1 cellular context compared by ENCODE assay signal in genomic region chr2:27370026-27370815, GRCh38.
TF ChIP-seq lines count a peak whose summit lies in the region.

TSS of gene EIF2B4 (minus strand) at chr2:27370338. CDS start at chr2:27370314, 24 bp downstream.
TSS of gene SNX17 (plus strand) at chr2:27370616. CDS start at chr2:27370744, 128 bp downstream.

TF ChIP-seq in HepG2, 621 proteins besides CTCF, POLR2A, EP300 and RAD21 (continued from another document and continues in another):
- no peak; the same call in 1 of the 2 replicates for TF ChIP-seq TFE3 (CRISPR knock-in tag; IDR thresholded peaks at IDR 0.05)
- TF ChIP-seq ZNF18 (CRISPR knock-in tag; IDR thresholded peaks at IDR 0.05; ENCODE audit: insufficient replicate concordance) = peak; percentile 16
- TF ChIP-seq SUZ12 (IDR thresholded peaks at IDR 0.05; ENCODE audit: low read depth, low read length) = peak; percentile 90
- TF ChIP-seq IKZF5 (CRISPR knock-in tag; IDR thresholded peaks at IDR 0.05) = peak; percentile 98
- peak; percentile 92 for TF ChIP-seq CEBPG (CRISPR knock-in tag; IDR thresholded peaks at IDR 0.05)
- TF ChIP-seq CHD4 (IDR thresholded peaks at IDR 0.05; ENCODE audit: borderline replicate concordance, low read length) = no peak
- TF ChIP-seq TCF12 (IDR thresholded peaks at IDR 0.05) = no peak
- peak; percentile 83 for TF ChIP-seq TCF12 (CRISPR knock-in tag; IDR thresholded peaks at IDR 0.05)
- peak; percentile 96; the same call in 1 of the 2 replicates for TF ChIP-seq HOXA3 (CRISPR knock-in tag; IDR thresholded peaks at IDR 0.05)
- 0 out of 2 replicates have a peak, but pooled peaks have one; percentile 69 for TF ChIP-seq ZHX1 (CRISPR knock-in tag; IDR thresholded peaks at IDR 0.05; ENCODE audit: low read depth)
- peak; percentile 60 for TF ChIP-seq ZNF230 (CRISPR knock-in tag; IDR thresholded peaks at IDR 0.05)
- TF ChIP-seq REXO4 (CRISPR knock-in tag; IDR thresholded peaks at IDR 0.05; ENCODE audit: borderline replicate concordance) = no peak; the same call in 1 of the 2 replicates
- no peak for TF ChIP-seq HDAC6 (IDR thresholded peaks at IDR 0.05; ENCODE audit: low read depth, low read length)
- TF ChIP-seq CREB1 (IDR thresholded peaks at IDR 0.05) = peak; percentile 85
- peak; percentile 96 for TF ChIP-seq CREB1 (CRISPR knock-in tag; IDR thresholded peaks at IDR 0.05)
- TF ChIP-seq ZBTB4 (CRISPR knock-in tag; IDR thresholded peaks at IDR 0.05; ENCODE audit: borderline replicate concordance) = peak; percentile 98
- peak; percentile 88; the same call in 1 of the 2 replicates for TF ChIP-seq RFXANK (CRISPR knock-in tag; IDR thresholded peaks at IDR 0.05)
- TF ChIP-seq HNRNPUL1 (IDR thresholded peaks at IDR 0.05; ENCODE audit: low read depth, low read length) = peak; percentile 94; the same call in 1 of the 2 replicates
- peak; percentile 52 for TF ChIP-seq TGIF2 (CRISPR knock-in tag; IDR thresholded peaks at IDR 0.05)
- TF ChIP-seq GPN1 (CRISPR knock-in tag; IDR thresholded peaks at IDR 0.05; ENCODE audit: borderline replicate concordance) = no peak; the same call in 1 of the 2 replicates
- peak; percentile 38 for TF ChIP-seq ZNF563 (CRISPR knock-in tag; IDR thresholded peaks at IDR 0.05)
- TF ChIP-seq TMF1 (CRISPR knock-in tag; IDR thresholded peaks at IDR 0.05; ENCODE audit: low read depth) = peak; percentile 76
- peak; percentile 98 for TF ChIP-seq ATF7-NPFF (CRISPR knock-in tag; IDR thresholded peaks at IDR 0.05; ENCODE audit: low read depth)
- TF ChIP-seq NCOR1 (IDR thresholded peaks at IDR 0.05; ENCODE audit: borderline replicate concordance, low read length) = no peak; the same call in 1 of the 2 replicates
- TF ChIP-seq ZNF451 (CRISPR knock-in tag; IDR thresholded peaks at IDR 0.05) = peak; percentile 96
- TF ChIP-seq SP2 (CRISPR knock-in tag; IDR thresholded peaks at IDR 0.05) = peak; percentile 31; the same call in 1 of the 2 replicates
- peak; percentile 60 for TF ChIP-seq ZNF232 (CRISPR knock-in tag; IDR thresholded peaks at IDR 0.05; ENCODE audit: borderline replicate concordance)
- no peak for TF ChIP-seq SNRNP70 (IDR thresholded peaks at IDR 0.05; ENCODE audit: low read depth, low read length)
- peak; percentile 9; the same call in 1 of the 2 replicates for TF ChIP-seq ZSCAN12 (CRISPR knock-in tag; IDR thresholded peaks at IDR 0.05)
- peak; percentile 99 for TF ChIP-seq PHF5A (CRISPR knock-in tag; IDR thresholded peaks at IDR 0.05; ENCODE audit: low read depth, unreplicated experiment)
- peak; percentile 86; the same call in 1 of the 2 replicates for TF ChIP-seq SSRP1 (CRISPR knock-in tag; IDR thresholded peaks at IDR 0.05)
- TF ChIP-seq BATF2 (CRISPR knock-in tag; IDR thresholded peaks at IDR 0.05) = peak; percentile 92; the same call in 1 of the 2 replicates
- TF ChIP-seq SIX4 (CRISPR knock-in tag; IDR thresholded peaks at IDR 0.05) = peak; percentile 34; the same call in 1 of the 2 replicates
- TF ChIP-seq ETS1 (CRISPR knock-in tag; IDR thresholded peaks at IDR 0.05) = peak; percentile 75; the same call in 1 of the 2 replicates
- peak; percentile 98 for TF ChIP-seq RBM39 (IDR thresholded peaks at IDR 0.05; ENCODE audit: low read depth, low read length, poor library complexity, severe bottlenecking)
- TF ChIP-seq PHF21A (CRISPR knock-in tag; IDR thresholded peaks at IDR 0.05) = peak; percentile 93
- TF ChIP-seq FOXA3 (CRISPR knock-in tag; IDR thresholded peaks at IDR 0.05) = peak; percentile 84
- no peak; the same call in 1 of the 2 replicates for TF ChIP-seq PBX3 (CRISPR knock-in tag; IDR thresholded peaks at IDR 0.05; ENCODE audit: borderline replicate concordance)
- 0 out of 2 replicates have a peak, but pooled peaks have one; percentile 12 for TF ChIP-seq SMAD9 (CRISPR knock-in tag; IDR thresholded peaks at IDR 0.05)
- TF ChIP-seq KDM4B (CRISPR knock-in tag; IDR thresholded peaks at IDR 0.05) = peak; percentile 21; the same call in 1 of the 2 replicates
- TF ChIP-seq E2F5 (CRISPR knock-in tag; conservative IDR thresholded peaks at IDR 0.05) = peak; percentile 57
- peak; percentile 95 for TF ChIP-seq NKX3-1 (CRISPR knock-in tag; IDR thresholded peaks at IDR 0.05)
- TF ChIP-seq ZNF724P (CRISPR knock-in tag; IDR thresholded peaks at IDR 0.05; ENCODE audit: borderline replicate concordance) = peak; percentile 97
- TF ChIP-seq ZNF337 (CRISPR knock-in tag; IDR thresholded peaks at IDR 0.05; ENCODE audit: borderline replicate concordance, low read depth) = peak; percentile 88
- no peak; the same call in 1 of the 2 replicates for TF ChIP-seq ZNF512B (CRISPR knock-in tag; IDR thresholded peaks at IDR 0.05; ENCODE audit: borderline replicate concordance)
- peak; percentile 84 for TF ChIP-seq SRF (IDR thresholded peaks at IDR 0.05; ENCODE audit: low read depth, low read length)
- TF ChIP-seq CCAR2 (optimal IDR thresholded peaks at IDR 0.05; ENCODE audit: low read depth, low read length) = peak; percentile 38
